Comparison of ENCODE assay signal across 22 cellular contexts in genomic region chr11:61785837-61786402, GRCh38. TPM values are rescaled to one million over a fixed set of nuclear protein-coding genes. Genes with fewer than 3 reads are reported as not detected.
DNase-seq lines count a peak whose midpoint lies in the region; ATAC-seq and TF ChIP-seq lines count a peak whose summit lies in the region.
"Had no signal": no experiment of that assay in that cellular context is flagged by ENCODE, and none has a peak within 500 bp of the region (broad histone marks: within the 10 kb centered on the region; RNA-seq: fewer than 3 reads in every experiment).

No MANE protein-coding gene starts in this region.

- no peaks in the 10 kb centered on the region for H3K9me3 ChIP-seq in smooth muscle cell (replicated peaks; ENCODE audit: low read depth)
- H3K9me3 ChIP-seq: HAP-1, heart right ventricle, mucosa of descending colon, transverse colon had no signal

- peaks cover 18% of the 10 kb centered on the region for H4K20me1 ChIP-seq in smooth muscle cell (ENCODE audit: low read depth)

- no peak for ATAC-seq in HG02970 (IDR thresholded peaks at IDR 0.05; ENCODE audit: low FRiP score, unreplicated experiment)
- ATAC-seq: activated T-helper 17 cell treated with anti-CD3 and anti-CD28 coated beads, Interleukin-2, amount 50 U/mL, for 72 hours; mucosa of descending colon; WTC11 had no signal

- H3K4me3 ChIP-seq in smooth muscle cell: no peak overlapping the region
- H3K4me3 ChIP-seq: HAP-1, heart right ventricle, mucosa of descending colon, transverse colon had no signal

- no peak overlapping the region for H2AFZ ChIP-seq in smooth muscle cell (ENCODE audit: low read depth)

- H3K9ac ChIP-seq in smooth muscle cell (ENCODE audit: low read depth): no peak overlapping the region

- no peaks in the 10 kb centered on the region for H3K4me1 ChIP-seq in smooth muscle cell (ENCODE audit: low read depth)
- H3K4me1 ChIP-seq: HAP-1 had no signal

- no peak overlapping the region for H3K4me2 ChIP-seq in smooth muscle cell

- DNase-seq in GM13977 (ENCODE audit: low spot score): peak; percentile 34
- no peak for DNase-seq in smooth muscle cell (lab: John Stamatoyannopoulos, UW; ENCODE audit: unreplicated experiment)
- no peak for DNase-seq in AG20443 (ENCODE audit: low spot score)
- DNase-seq in NCI-H82 treated with DMSO at 0.1 percent for 48 hours (lab: John Stamatoyannopoulos, UW; ENCODE audit: unreplicated experiment): no peak
- DNase-seq: activated CD8-positive, alpha-beta memory T cell treated with anti-CD3 and anti-CD28 coated beads for 24 hours; AML-193; effector CD4-positive, alpha-beta T cell; GF-D8; heart right ventricle; islet precursor cell; NCI-H187; NCI-H446 treated with DMSO at 0.1 percent for 48 hours; SHP77 treated with DMSO at 0.1 percent for 48 hours; stimulated activated CD4-positive, alpha-beta T cell treated with anti-CD3 and anti-CD28 coated beads, Interleukin-4, amount 100 ng/mL, for 24 hours; stimulated activated CD8-positive, alpha-beta memory T cell treated with anti-CD3 and anti-CD28 coated beads, Interleukin-4, amount 100 ng/mL, for 48 hours; transverse colon had no signal

- in situ Hi-C loops in GM13977 (cut with MboI; ENCODE audit: low pct_unique_long_range_greater_than_20kb, low sequenced_read_pairs, unreplicated experiment): no loop called here

- no peaks in the 10 kb centered on the region for H3K27me3 ChIP-seq in smooth muscle cell (ENCODE audit: low read depth)
- H3K27me3 ChIP-seq: heart right ventricle, transverse colon had no signal

- H3K79me2 ChIP-seq in smooth muscle cell (ENCODE audit: low read depth): peaks cover 6% of the 10 kb centered on the region

- WGBS in smooth muscle cell (ENCODE audit: low lambda C conversion rate): 97% methylated on average over 11 of the region's 11 CpGs

- H3K36me3 ChIP-seq in smooth muscle cell (ENCODE audit: low read depth): no peaks in the 10 kb centered on the region

- peak overlapping the region; percentile 19 for H3K27ac ChIP-seq in cingulate gyrus (ENCODE audit: low read depth, low read length)
- peak overlapping the region; percentile 26 for H3K27ac ChIP-seq in smooth muscle cell (ENCODE audit: low read depth)
- H3K27ac ChIP-seq: heart right ventricle, transverse colon had no signal

- TF ChIP-seq CTCF in GM13977 (IDR thresholded peaks at IDR 0.05; ENCODE audit: extremely low read depth, insufficient read depth, missing control alignments) (no peak), smooth muscle cell (IDR thresholded peaks at IDR 0.05; ENCODE audit: borderline replicate concordance, insufficient read depth, poor library complexity, severe bottlenecking) (no peak)

- H3F3A ChIP-seq in smooth muscle cell (ENCODE audit: low read depth): peaks cover 13% of the 10 kb centered on the region

RNA-seq across cellular contexts. Expression of gene TMEM258, which starts 6.5 kb away (rescaled TPM):
- 97.2 and 118 TPM in 2 replicates for total RNA-seq in smooth muscle cell
- 300 and 317 TPM in 2 replicates for polyA plus RNA-seq in smooth muscle cell

RNA-seq across cellular contexts. Expression of gene FEN1, which starts 6.8 kb away (rescaled TPM):
- 12.1 and 15.6 TPM in 2 replicates for total RNA-seq in smooth muscle cell
- 21.1 and 23.3 TPM in 2 replicates for polyA plus RNA-seq in smooth muscle cell

RNA-seq across cellular contexts. Expression of gene FADS1, which starts 30.9 kb away (rescaled TPM):
- 122 and 144 TPM in 2 replicates for total RNA-seq in smooth muscle cell
- polyA plus RNA-seq in smooth muscle cell: 176 and 266 TPM in 2 replicates

RNA-seq across cellular contexts. Expression of gene MYRF, which starts 33.5 kb away (rescaled TPM):
- 11.1 and 12.2 TPM in 2 replicates for total RNA-seq in smooth muscle cell
- polyA plus RNA-seq in smooth muscle cell: 13.7 and 19.0 TPM in 2 replicates

RNA-seq across cellular contexts. Expression of gene FADS2, which starts 42.2 kb away (rescaled TPM):
- total RNA-seq in smooth muscle cell: 279 and 332 TPM in 2 replicates
- polyA plus RNA-seq in smooth muscle cell: 285 and 495 TPM in 2 replicates
